Comparison of ENCODE assay signal across 8 cellular contexts in genomic region chr10:68560916-68561691, GRCh38. TPM values are rescaled to one million over a fixed set of nuclear protein-coding genes. Genes with fewer than 3 reads are reported as not detected.
DNase-seq lines count a peak whose midpoint lies in the region; ATAC-seq and TF ChIP-seq lines count a peak whose summit lies in the region.

No MANE protein-coding gene starts in this region.

- peak overlapping the region; percentile 62; the same call in 1 of the 2 replicates for H3K9ac ChIP-seq in MM.1S (ENCODE audit: low read length)

- H4K20me1 ChIP-seq in MM.1S (ENCODE audit: insufficient read depth, low read length), result no peaks in the 10 kb centered on the region

- H3K4me1 ChIP-seq in MM.1S (ENCODE audit: low read length) (peaks cover 25% of the 10 kb centered on the region), spleen (peaks cover 4 to 43% (median 29%) of the 10 kb centered on the region in 6 donors)

- H3K4me2 ChIP-seq in MM.1S (ENCODE audit: low read depth, low read length), result peak overlapping the region; percentile 82

- no peak for TF ChIP-seq POLR2A in spleen (IDR thresholded peaks at IDR 0.05)

- peaks cover 13% of the 10 kb centered on the region; the same call in 1 of the 2 replicates for H3F3A ChIP-seq in MM.1S (ENCODE audit: insufficient read depth, low read length)

- no peaks in the 10 kb centered on the region for H3K9me3 ChIP-seq in MM.1S (replicated peaks; ENCODE audit: insufficient read depth, low read length)
- H3K9me3 ChIP-seq in spleen, result no peaks in the 10 kb centered on the region

- 2 to 4% (median 2%) methylated on average over 20 to 50 of the region's 50 CpGs for WGBS in spleen, 5 donors

- TF ChIP-seq CTCF in MM.1S (IDR thresholded peaks at IDR 0.05; ENCODE audit: low read length) (no peak), astrocyte of the cerebellum (IDR thresholded peaks at IDR 0.05; ENCODE audit: low read depth, low read length, missing control alignments) (no peak), spleen (IDR thresholded peaks at IDR 0.05 in 8 of 11, conservative IDR thresholded peaks at IDR 0.05 in 3 of 11) (no peak)

- peak overlapping the region; percentile 92 for H3K4me3 ChIP-seq in MM.1S (ENCODE audit: low read length)
- H3K4me3 ChIP-seq in astrocyte of the cerebellum (ENCODE audit: low read depth, low read length), result peak overlapping the region; percentile 92
- peak overlapping the region; percentile 40 to 76 (median 55) for H3K4me3 ChIP-seq in spleen

- peak overlapping the region; percentile 79 for H2AFZ ChIP-seq in MM.1S (ENCODE audit: low read length)

- H3K27ac ChIP-seq in MM.1S (ENCODE audit: low read length) (no peak overlapping the region), spleen (peak overlapping the region in 1 of 8 donors; percentile 4)

- DNase-seq in GM03348 (ENCODE audit: low spot score) (peak; percentile 61), MM.1S (peak; percentile 21), astrocyte of the cerebellum (ENCODE audit: low read depth) (no peak), iPS-NIHi11 (ENCODE audit: low spot score) (peak; percentile 53), spleen (no peak), amniotic stem cell (lab: John Stamatoyannopoulos, UW) (no peak)

- no peaks in the 10 kb centered on the region for H3K36me3 ChIP-seq in MM.1S (replicated peaks; ENCODE audit: insufficient read depth, low read length)
- H3K36me3 ChIP-seq in spleen, result no peaks in the 10 kb centered on the region

- H3K27me3 ChIP-seq in MM.1S (replicated peaks; ENCODE audit: insufficient read depth, low read length) (no peaks in the 10 kb centered on the region), spleen (replicated peaks in 1 of 7) (peaks cover 4 to 84% (median 26%) of the 10 kb centered on the region in 7 donors)

- intact Hi-C loops in spleen (cut with DNase I; ENCODE audit: low total_unique reads), result no loop called here

- in situ Hi-C loops in astrocyte of the cerebellum (cut with HindIII; ENCODE audit: low sequenced_read_pairs), result loop anchor here (25.0 kb wide), 1 partner anchor 176 kb away; no protein-coding TSS in a partner anchor

- ATAC-seq in HG03354 (IDR thresholded peaks at IDR 0.05; ENCODE audit: poor library complexity, severe bottlenecking, unreplicated experiment) (no peak), HG03342 (IDR thresholded peaks at IDR 0.05; ENCODE audit: unreplicated experiment) (no peak)

- peaks cover 56% of the 10 kb centered on the region for H3K79me2 ChIP-seq in MM.1S (ENCODE audit: low read length)

- no peaks in the 10 kb centered on the region for H3K9me2 ChIP-seq in MM.1S (replicated peaks; ENCODE audit: insufficient read depth, low read length)

RNA-seq across cellular contexts. Expression of gene TET1, which starts 1.0 kb away (rescaled TPM):
- 1 to 10 TPM; 1.6 to 3.1 (median 2.5) TPM for total RNA-seq in spleen
- polyA plus RNA-seq in spleen, result under 1 TPM; 0.04 to 0.16 (median 0.15) TPM

RNA-seq across cellular contexts. Expression of gene SLC25A16, which starts 33.8 kb away (rescaled TPM):
- total RNA-seq in spleen, result 10 to 100 TPM; 13.1 to 24.0 (median 18.2) TPM
- 1 to 10 TPM; 6.0 to 9.9 (median 6.3) TPM for polyA plus RNA-seq in spleen

Comparison
In these comparisons a context has a peak if more than half of its experiments do, and no peak if none do; other contexts are left out.
1. DNase-seq: peak in GM03348 (single experiment), MM.1S (single experiment) and iPS-NIHi11 (single experiment); none in astrocyte of the cerebellum (single experiment), spleen (single experiment) and amniotic stem cell (single experiment).
2. Peak in every context shown above with its lines, with median percentiles within 50 percentile points of each other: H3K4me3 ChIP-seq.